In the genomic region with DNA sequence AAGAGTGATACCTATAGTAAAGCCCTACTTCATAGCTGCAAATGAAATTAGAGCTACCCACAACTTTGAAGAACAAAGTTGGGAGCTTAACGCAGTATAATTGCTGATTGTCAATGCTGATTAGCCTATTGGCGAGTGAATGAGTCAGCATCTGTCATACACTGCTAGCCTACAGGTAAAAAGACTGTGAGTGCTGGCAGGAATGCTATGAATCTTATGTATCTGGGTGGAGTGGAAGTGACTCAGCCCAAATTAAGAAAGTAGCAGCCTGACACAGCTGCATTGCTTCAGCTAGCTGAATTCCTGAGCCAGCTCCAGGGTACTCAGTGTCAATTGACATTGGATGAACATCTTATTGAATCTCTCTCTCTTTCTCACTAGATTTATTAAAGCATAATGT, we compare ENCODE assay signal across 19 cellular contexts.
DNase-seq lines count a peak whose midpoint lies in the region; ATAC-seq, FAIRE-seq and TF ChIP-seq lines count a peak whose summit lies in the region.
"Had no signal": no experiment of that assay in that cellular context is flagged by ENCODE, and none has a peak within 500 bp of the region (broad histone marks: within the 10 kb centered on the region; RNA-seq: fewer than 3 reads in every experiment).

No MANE protein-coding gene starts in this region.

- H3K9me3 ChIP-seq in SK-N-SH (no peaks in the 10 kb centered on the region; the same call in 1 of the 2 replicates), astrocyte (ENCODE audit: insufficient read depth, low read depth, low read length) (no peaks in the 10 kb centered on the region)

- POLR2A ChIA-PET in SK-N-SH (lab: Yijun Ruan, JAX) = no interaction called here
- POLR2A ChIA-PET in activated CD4-positive, alpha-beta memory T cell treated with anti-CD3 and anti-CD28 coated beads for 36 hours (lab: Charles Lee) = no interaction called here

- FAIRE-seq in astrocyte (lab: Jason Lieb, UNC) = peak; percentile 23
- no peak for FAIRE-seq in urothelium cell line (lab: Jason Lieb, UNC)
- FAIRE-seq: A204.1, GM12892 had no signal

- H3K4me2 ChIP-seq in SK-N-SH = no peak overlapping the region
- H3K4me2 ChIP-seq in astrocyte (ENCODE audit: low read length) = no peak overlapping the region

- peak overlapping the region; percentile 50 for H3K4me3 Mint-ChIP-seq in astrocyte (ENCODE audit: unreplicated experiment)
- H3K4me3 Mint-ChIP-seq in activated CD4-positive, alpha-beta memory T cell treated with anti-CD3 and anti-CD28 coated beads for 36 hours = no peak overlapping the region
- H3K4me3 Mint-ChIP-seq: activated naive CD8-positive, alpha-beta T cell; CD8-positive, alpha-beta T cell; nephron; T-helper 17 cell had no signal

- H4K20me1 ChIP-seq in SK-N-SH (ENCODE audit: insufficient read depth) = no peaks in the 10 kb centered on the region
- no peaks in the 10 kb centered on the region for H4K20me1 ChIP-seq in astrocyte (ENCODE audit: insufficient read depth, low read length)

- H3K79me2 ChIP-seq in SK-N-SH (ENCODE audit: insufficient read depth) (no peaks in the 10 kb centered on the region), astrocyte (ENCODE audit: insufficient read depth, low read length) (no peaks in the 10 kb centered on the region)

- DNase-seq in SK-N-SH = no peak
- peak; percentile 36 for DNase-seq in astrocyte (ENCODE audit: low read depth)
- peak; percentile 46 for DNase-seq in iPS DF 4.7 (ENCODE audit: extremely low read depth, low spot score)
- DNase-seq in urothelium cell line (ENCODE audit: low spot score) = peak; percentile 67
- DNase-seq in hypothalamus (lab: John Stamatoyannopoulos, UW) = no peak
- DNase-seq in activated naive CD4-positive, alpha-beta T cell treated with anti-CD3 and anti-CD28 coated beads, Interleukin-2, amount 50 U/mL, for 72 hours (ENCODE audit: low spot score in 2 of 2) = no peak
- DNase-seq in activated CD4-positive, alpha-beta memory T cell treated with anti-CD3 and anti-CD28 coated beads for 36 hours = no peak
- DNase-seq: CD8-positive, alpha-beta T cell; NCI-H1694 treated with DMSO at 0.1 percent for 48 hours; NCI-H510A; RPMI8226; stimulated activated CD4-positive, alpha-beta T cell treated with anti-CD3 and anti-CD28 coated beads, Interleukin-1b, Interleukin-23, amount 100 ng/mL, for 48 hours; T-helper 17 cell had no signal

- no peak for ATAC-seq in SK-N-SH treated with all-trans-retinoic acid at 6 μM for 48 hours
- no peak for ATAC-seq in activated naive CD4-positive, alpha-beta T cell treated with anti-CD3 and anti-CD28 coated beads, Interleukin-2, amount 50 U/mL, for 72 hours
- ATAC-seq: CD8-positive, alpha-beta T cell; T-helper 17 cell had no signal

- peaks cover 6% of the 10 kb centered on the region for H3K4me1 Mint-ChIP-seq in astrocyte (ENCODE audit: low read depth, unreplicated experiment)
- H3K4me1 Mint-ChIP-seq in activated CD4-positive, alpha-beta memory T cell treated with anti-CD3 and anti-CD28 coated beads for 36 hours (ENCODE audit: low read depth) = no peaks in the 10 kb centered on the region
- H3K4me1 Mint-ChIP-seq: nephron, T-helper 17 cell had no signal

- H3K9ac ChIP-seq in SK-N-SH = no peak overlapping the region
- H3K9ac ChIP-seq in astrocyte (ENCODE audit: low read length) = no peak overlapping the region

- peaks cover 13% of the 10 kb centered on the region for H3K9me3 Mint-ChIP-seq in astrocyte (ENCODE audit: unreplicated experiment)
- peaks cover 5% of the 10 kb centered on the region in 2 donors for H3K9me3 Mint-ChIP-seq in activated naive CD4-positive, alpha-beta T cell treated with anti-CD3 and anti-CD28 coated beads, Interleukin-2, amount 50 U/mL, for 72 hours
- peaks cover 6% of the 10 kb centered on the region for H3K9me3 Mint-ChIP-seq in activated CD4-positive, alpha-beta memory T cell treated with anti-CD3 and anti-CD28 coated beads for 36 hours

- peak overlapping the region; percentile 47 for H3K27ac Mint-ChIP-seq in astrocyte (ENCODE audit: unreplicated experiment)
- no peak overlapping the region for H3K27ac Mint-ChIP-seq in activated naive CD4-positive, alpha-beta T cell treated with anti-CD3 and anti-CD28 coated beads, Interleukin-2, amount 50 U/mL, for 72 hours
- H3K27ac Mint-ChIP-seq in activated CD4-positive, alpha-beta memory T cell treated with anti-CD3 and anti-CD28 coated beads for 36 hours = no peak overlapping the region
- H3K27ac Mint-ChIP-seq: activated naive CD8-positive, alpha-beta T cell; CD8-positive, alpha-beta T cell; nephron; T-helper 17 cell had no signal

- TF ChIP-seq RAD21 in SK-N-SH (IDR thresholded peaks at IDR 0.05; ENCODE audit: low read length) = no peak

- no peaks in the 10 kb centered on the region for H3K27me3 Mint-ChIP-seq in astrocyte (ENCODE audit: low read depth, unreplicated experiment)
- no peaks in the 10 kb centered on the region for H3K27me3 Mint-ChIP-seq in activated CD4-positive, alpha-beta memory T cell treated with anti-CD3 and anti-CD28 coated beads for 36 hours
- H3K27me3 Mint-ChIP-seq: activated naive CD8-positive, alpha-beta T cell; T-helper 17 cell had no signal

- 9% methylated on average over 2 of the region's 2 CpGs for WGBS in SK-N-SH (ENCODE audit: low lambda C conversion rate)

- H3K36me3 Mint-ChIP-seq in astrocyte (ENCODE audit: low read depth, unreplicated experiment) = no peaks in the 10 kb centered on the region
- H3K36me3 Mint-ChIP-seq in activated naive CD4-positive, alpha-beta T cell treated with anti-CD3 and anti-CD28 coated beads, Interleukin-2, amount 50 U/mL, for 72 hours = no peaks in the 10 kb centered on the region
- H3K36me3 Mint-ChIP-seq in activated CD4-positive, alpha-beta memory T cell treated with anti-CD3 and anti-CD28 coated beads for 36 hours = no peaks in the 10 kb centered on the region
- H3K36me3 Mint-ChIP-seq: activated naive CD8-positive, alpha-beta T cell; CD8-positive, alpha-beta T cell had no signal

- H2AFZ ChIP-seq in SK-N-SH (ENCODE audit: low read depth) (no peak overlapping the region), astrocyte (ENCODE audit: low read depth, low read length) (no peak overlapping the region)

- TF ChIP-seq EP300 in SK-N-SH (IDR thresholded peaks at IDR 0.05; ENCODE audit: borderline replicate concordance in 1 of 2, low read depth in 1 of 2, low read length in 1 of 2) = no peak

- intact Hi-C loops in activated CD4-positive, alpha-beta memory T cell treated with anti-CD3 and anti-CD28 coated beads for 36 hours (cut with micrococcal nuclease) = loop anchor here (10.0 kb wide), 1 partner anchor 56 kb away; no protein-coding TSS in a partner anchor

- H3K36me3 ChIP-seq in SK-N-SH (replicated peaks in 1 of 2; ENCODE audit: control insufficient read depth in 1 of 2, insufficient read depth in 2 of 2, low read length in 1 of 2) (no peaks in the 10 kb centered on the region), astrocyte (ENCODE audit: insufficient read depth, low read length) (no peaks in the 10 kb centered on the region)
- H3K36me3 ChIP-seq: right atrium auricular region had no signal

- H3K9me2 ChIP-seq in SK-N-SH = no peaks in the 10 kb centered on the region

- H3K27me3 ChIP-seq in SK-N-SH (ENCODE audit: insufficient read depth) = no peaks in the 10 kb centered on the region
- no peaks in the 10 kb centered on the region for H3K27me3 ChIP-seq in astrocyte (ENCODE audit: insufficient read depth, low read length)
- H3K27me3 ChIP-seq: right atrium auricular region had no signal

- H3F3A ChIP-seq in SK-N-SH (replicated peaks; ENCODE audit: insufficient read depth) = no peaks in the 10 kb centered on the region

- CTCF ChIA-PET in SK-N-SH (lab: Yijun Ruan, JAX) = interaction anchor here (0.9 kb wide), 1 partner anchor 19 kb away, joined by 3 read pairs; no protein-coding TSS in a partner anchor
- CTCF ChIA-PET in activated CD4-positive, alpha-beta memory T cell treated with anti-CD3 and anti-CD28 coated beads for 36 hours (lab: Charles Lee) = no interaction called here

- TF ChIP-seq CTCF in SK-N-SH (IDR thresholded peaks at IDR 0.05) (no peak), astrocyte (IDR thresholded peaks at IDR 0.05; ENCODE audit: insufficient read depth, low read depth, low read length) (no peak)

- H3K4me3 ChIP-seq in SK-N-SH (ENCODE audit: low read depth in 2 of 2, low read length in 1 of 2) = no peak overlapping the region
- H3K4me3 ChIP-seq in astrocyte (ENCODE audit: insufficient read depth, low read depth, low read length) = no peak overlapping the region
- H3K4me3 ChIP-seq: right atrium auricular region had no signal

- H3K27ac ChIP-seq in SK-N-SH (ENCODE audit: low read depth in 2 of 2, low read length in 1 of 2) (no peak overlapping the region), astrocyte (ENCODE audit: low read depth, low read length) (no peak overlapping the region)
- H3K27ac ChIP-seq: right atrium auricular region had no signal

- H3K4me1 ChIP-seq in SK-N-SH (ENCODE audit: control insufficient read depth in 1 of 2, insufficient read depth in 2 of 2, low read depth in 1 of 2, low read length in 1 of 2) (no peaks in the 10 kb centered on the region), astrocyte (ENCODE audit: insufficient read depth, low read length) (no peaks in the 10 kb centered on the region)
- H3K4me1 ChIP-seq: right atrium auricular region had no signal

TF ChIP-seq in SK-N-SH treated with all-trans-retinoic acid at 6 μM for 48 hours, 23 proteins besides CTCF, POLR2A, EP300 and RAD21:
- TF ChIP-seq ZNF565 (CRISPR knock-in tag; conservative IDR thresholded peaks at IDR 0.05; ENCODE audit: low read depth) = no peak
- peak; percentile 67 for TF ChIP-seq ISL1 (CRISPR knock-in tag; IDR thresholded peaks at IDR 0.05)
- TF ChIP-seq SNAI2 (CRISPR knock-in tag; IDR thresholded peaks at IDR 0.05) = no peak

TF ChIP-seq in SK-N-SH, 30 proteins besides CTCF, POLR2A, EP300 and RAD21:
- TF ChIP-seq GABPA (IDR thresholded peaks at IDR 0.05; ENCODE audit: low read depth) = no peak
- TF ChIP-seq RCOR1 (IDR thresholded peaks at IDR 0.05; ENCODE audit: low read length) = no peak
- no peak for TF ChIP-seq GATA2 (CRISPR knock-in tag; IDR thresholded peaks at IDR 0.05)
- TF ChIP-seq YY1 (IDR thresholded peaks at IDR 0.05; ENCODE audit: low read depth) = no peak

Comparison
In these comparisons a context has a peak if more than half of its experiments do, and no peak if none do; other contexts are left out.
1. DNase-seq: peak in astrocyte (single experiment), iPS DF 4.7 (single experiment) and urothelium cell line (single experiment); none in SK-N-SH (single experiment), hypothalamus (0 of 51), activated naive CD4-positive, alpha-beta T cell treated with anti-CD3 and anti-CD28 coated beads, Interleukin-2, amount 50 U/mL, for 72 hours (0 of 2) and activated CD4-positive, alpha-beta memory T cell treated with anti-CD3 and anti-CD28 coated beads for 36 hours (single experiment).